27 cellular contexts compared by ENCODE assay signal in genomic region chr20:60316759-60317158, GRCh38.
"Had no signal": no experiment of that assay in that cellular context is flagged by ENCODE, and none has a peak within 500 bp of the region (broad histone marks: within the 10 kb centered on the region; RNA-seq: fewer than 3 reads in every experiment).

No MANE protein-coding gene starts in this region.

- ATAC-seq: left colon; left lung; lower lobe of right lung; natural killer cell; psoas muscle; right lobe of liver; stimulated activated memory B cell treated with anti-CD40 and anti-IgM and Interleukin-4, amounts not matched to agents 10 μg/mL and 1 μg/mL and 100 μg/mL, for 72 hours; stimulated activated naive CD8-positive, alpha-beta T cell treated with anti-CD3 and anti-CD28 coated beads, Interleukin-15, amount 100 ng/mL, for 72 hours had no signal

- H3K9ac ChIP-seq: parathyroid adenoma had no signal

- H3K4me1 Mint-ChIP-seq: stimulated activated memory B cell treated with anti-CD40 and anti-IgM and Interleukin-4, amounts not matched to agents 10 μg/mL and 1 μg/mL and 100 μg/mL, for 72 hours; stimulated activated naive CD8-positive, alpha-beta T cell treated with anti-CD3 and anti-CD28 coated beads, Interleukin-15, amount 100 ng/mL, for 72 hours had no signal

- H3K4me2 ChIP-seq: smooth muscle cell had no signal

- H3K9me3 Mint-ChIP-seq: immature natural killer cell, type B pancreatic cell had no signal

- H3K27me3 Mint-ChIP-seq: stimulated activated memory B cell treated with anti-CD40 and anti-IgM and Interleukin-4, amounts not matched to agents 10 μg/mL and 1 μg/mL and 100 μg/mL, for 72 hours; stimulated activated naive CD8-positive, alpha-beta T cell treated with anti-CD3 and anti-CD28 coated beads, Interleukin-15, amount 100 ng/mL, for 72 hours had no signal

- FAIRE-seq: islet of Langerhans, kidney had no signal

- H3K36me3 ChIP-seq: left lung, lower lobe of right lung, right lobe of liver, tibial nerve, uterus had no signal

- DNase-seq: hypothalamus; immature natural killer cell; kidney; left colon; left lung; lower lobe of right lung; mammary epithelial cell; mesenchymal stem cell; natural killer cell; occipital lobe; psoas muscle; right lobe of liver; stimulated activated CD4-positive, alpha-beta T cell treated with anti-CD3 and anti-CD28 coated beads, Interleukin-1b, Interleukin-23, amount 100 ng/mL, for 48 hours; stimulated activated CD4-positive, alpha-beta T cell treated with anti-CD3 and anti-CD28 coated beads, Interleukin-2, amount 100 ng/mL, for 48 hours; stimulated activated CD4-positive, alpha-beta T cell treated with anti-CD3 and anti-CD28 coated beads, Interleukin-4, amount 100 ng/mL, for 4 hours; stimulated activated CD8-positive, alpha-beta memory T cell treated with anti-CD3 and anti-CD28 coated beads, Interleukin-4, amount 100 ng/mL, for 48 hours; stimulated activated naive CD4-positive, alpha-beta T cell treated with Interleukin-2 at 50 U/mL for 16 hours; stimulated activated naive CD8-positive, alpha-beta T cell treated with anti-CD3 and anti-CD28 coated beads, Interleukin-15, amount 100 ng/mL, for 72 hours; substantia nigra; uterus had no signal

- H3K27me3 ChIP-seq: left lung, neutrophil, right lobe of liver, tibial nerve, uterus had no signal

- H3K4me3 Mint-ChIP-seq: immature natural killer cell; natural killer cell; stimulated activated memory B cell treated with anti-CD40 and anti-IgM and Interleukin-4, amounts not matched to agents 10 μg/mL and 1 μg/mL and 100 μg/mL, for 72 hours; stimulated activated naive CD8-positive, alpha-beta T cell treated with anti-CD3 and anti-CD28 coated beads, Interleukin-15, amount 100 ng/mL, for 72 hours; type B pancreatic cell had no signal

- H3K9me3 ChIP-seq: left lung, lower lobe of right lung, neutrophil, psoas muscle, right lobe of liver, tibial nerve, uterus had no signal

- H3K36me3 Mint-ChIP-seq: natural killer cell; stimulated activated memory B cell treated with anti-CD40 and anti-IgM and Interleukin-4, amounts not matched to agents 10 μg/mL and 1 μg/mL and 100 μg/mL, for 72 hours; type B pancreatic cell had no signal

- H3K79me2 ChIP-seq: parathyroid adenoma had no signal

- H2AFZ ChIP-seq: parathyroid adenoma had no signal

- H3K27ac ChIP-seq: left lung, lower lobe of right lung, neutrophil, parathyroid adenoma, psoas muscle, right lobe of liver, tibial nerve, uterus had no signal

- H3K27ac Mint-ChIP-seq: natural killer cell; stimulated activated memory B cell treated with anti-CD40 and anti-IgM and Interleukin-4, amounts not matched to agents 10 μg/mL and 1 μg/mL and 100 μg/mL, for 72 hours; stimulated activated naive CD8-positive, alpha-beta T cell treated with anti-CD3 and anti-CD28 coated beads, Interleukin-15, amount 100 ng/mL, for 72 hours; type B pancreatic cell had no signal

- H3K4me3 ChIP-seq: left lung, lower lobe of right lung, psoas muscle, right lobe of liver, smooth muscle cell, tibial nerve, uterus had no signal

- H3K4me1 ChIP-seq: left lung, lower lobe of right lung, psoas muscle, right lobe of liver, tibial nerve, uterus had no signal
